14 cellular contexts compared by ENCODE assay signal in genomic region chr5:134549714-134550113, GRCh38.
DNase-seq lines count a peak whose midpoint lies in the region; ATAC-seq and TF ChIP-seq lines count a peak whose summit lies in the region.
"Had no signal": no experiment of that assay in that cellular context is flagged by ENCODE, and none has a peak within 500 bp of the region (broad histone marks: within the 10 kb centered on the region; RNA-seq: fewer than 3 reads in every experiment).

No MANE protein-coding gene starts in this region.

- H3K9ac ChIP-seq in OCI-LY3 (ENCODE audit: low read length) = peak overlapping the region; percentile 56; the same call in 1 of the 2 replicates

- H3K4me3 ChIP-seq in OCI-LY3 (ENCODE audit: low read length) (no peak overlapping the region), HAP-1 (no peak overlapping the region)
- H3K4me3 ChIP-seq: tibial nerve had no signal

- no peak for DNase-seq in activated naive CD4-positive, alpha-beta T cell treated with anti-CD3 and anti-CD28 coated beads, Interleukin-2, amount 10 ng/mL, durations not matched to agents 7 days and 5 days
- DNase-seq in effector memory CD8-positive, alpha-beta T cell = no peak
- peak; percentile 47 for DNase-seq in stimulated activated naive CD8-positive, alpha-beta T cell treated with anti-CD3 and anti-CD28 coated beads, Interleukin-15, Interleukin-2, amounts not matched to agents 100 U/mL and 50 U/mL, for 24 hours
- no peak for DNase-seq in COR-L47 (lab: John Stamatoyannopoulos, UW)
- DNase-seq in HAP-1 (ENCODE audit: low spot score in 2 of 2) = no peak
- DNase-seq: activated effector memory CD4-positive, alpha-beta T cell treated with anti-CD3 and anti-CD28 coated beads, Interleukin-2, amount 50 U/mL, for 16 hours; AML-193; NCI-H2107; retina had no signal

- no peaks in the 10 kb centered on the region for H3K9me3 Mint-ChIP-seq in activated naive CD4-positive, alpha-beta T cell treated with anti-CD3 and anti-CD28 coated beads, Interleukin-2, amount 50 U/mL, for 24 hours
- H3K9me3 Mint-ChIP-seq in activated naive CD4-positive, alpha-beta T cell treated with anti-CD3 and anti-CD28 coated beads, Interleukin-2, amount 10 ng/mL, durations not matched to agents 7 days and 5 days = no peaks in the 10 kb centered on the region
- no peaks in the 10 kb centered on the region for H3K9me3 Mint-ChIP-seq in effector memory CD8-positive, alpha-beta T cell
- H3K9me3 Mint-ChIP-seq: WTC11 had no signal

- H3K27me3 ChIP-seq in OCI-LY3 (ENCODE audit: low read depth, low read length) (no peaks in the 10 kb centered on the region), HAP-1 (ENCODE audit: low read depth) (no peaks in the 10 kb centered on the region)
- H3K27me3 ChIP-seq: tibial nerve had no signal

- H3K36me3 Mint-ChIP-seq in activated naive CD4-positive, alpha-beta T cell treated with anti-CD3 and anti-CD28 coated beads, Interleukin-2, amount 50 U/mL, for 24 hours = peaks cover 6% of the 10 kb centered on the region
- peaks cover 42% of the 10 kb centered on the region for H3K36me3 Mint-ChIP-seq in activated naive CD4-positive, alpha-beta T cell treated with anti-CD3 and anti-CD28 coated beads, Interleukin-2, amount 10 ng/mL, durations not matched to agents 7 days and 5 days
- peaks cover 69% of the 10 kb centered on the region for H3K36me3 Mint-ChIP-seq in effector memory CD8-positive, alpha-beta T cell (ENCODE audit: insufficient read depth)

- peak overlapping the region; percentile 62 for H3K27ac Mint-ChIP-seq in activated naive CD4-positive, alpha-beta T cell treated with anti-CD3 and anti-CD28 coated beads, Interleukin-2, amount 50 U/mL, for 24 hours
- no peak overlapping the region for H3K27ac Mint-ChIP-seq in activated naive CD4-positive, alpha-beta T cell treated with anti-CD3 and anti-CD28 coated beads, Interleukin-2, amount 10 ng/mL, durations not matched to agents 7 days and 5 days
- H3K27ac Mint-ChIP-seq in effector memory CD8-positive, alpha-beta T cell = peak overlapping the region; percentile 54 to 71

- no peak for ATAC-seq in effector memory CD8-positive, alpha-beta T cell (replicated peaks)
- peak; percentile 78 for ATAC-seq in stimulated activated naive CD8-positive, alpha-beta T cell treated with anti-CD3 and anti-CD28 coated beads, Interleukin-15, Interleukin-2, amounts not matched to agents 100 U/mL and 50 U/mL, for 24 hours
- ATAC-seq in HG03025 (IDR thresholded peaks at IDR 0.05; ENCODE audit: low FRiP score, unreplicated experiment) = no peak
- ATAC-seq: WTC11 had no signal

- H3K27ac ChIP-seq in OCI-LY3 (ENCODE audit: low read length) = peak overlapping the region; percentile 100

- no peak for TF ChIP-seq CTCF in OCI-LY3 (IDR thresholded peaks at IDR 0.05; ENCODE audit: low read depth, low read length)

- no peaks in the 10 kb centered on the region for H3K27me3 Mint-ChIP-seq in activated naive CD4-positive, alpha-beta T cell treated with anti-CD3 and anti-CD28 coated beads, Interleukin-2, amount 50 U/mL, for 24 hours
- no peaks in the 10 kb centered on the region for H3K27me3 Mint-ChIP-seq in activated naive CD4-positive, alpha-beta T cell treated with anti-CD3 and anti-CD28 coated beads, Interleukin-2, amount 10 ng/mL, durations not matched to agents 7 days and 5 days
- no peaks in the 10 kb centered on the region for H3K27me3 Mint-ChIP-seq in effector memory CD8-positive, alpha-beta T cell

- peaks cover 96% of the 10 kb centered on the region for H3K4me1 ChIP-seq in OCI-LY3 (ENCODE audit: low read length)
- H3K4me1 ChIP-seq in HAP-1 = no peaks in the 10 kb centered on the region

- H3K4me1 Mint-ChIP-seq in activated naive CD4-positive, alpha-beta T cell treated with anti-CD3 and anti-CD28 coated beads, Interleukin-2, amount 50 U/mL, for 24 hours = peaks cover 64% of the 10 kb centered on the region
- H3K4me1 Mint-ChIP-seq in activated naive CD4-positive, alpha-beta T cell treated with anti-CD3 and anti-CD28 coated beads, Interleukin-2, amount 10 ng/mL, durations not matched to agents 7 days and 5 days = peaks cover 28% of the 10 kb centered on the region
- peaks cover 52 to 54% of the 10 kb centered on the region in 2 donors for H3K4me1 Mint-ChIP-seq in effector memory CD8-positive, alpha-beta T cell (ENCODE audit: low read depth in 2 of 2)

- H2AFZ ChIP-seq in OCI-LY3 (ENCODE audit: low read depth, low read length) = no peak overlapping the region

- no peak overlapping the region for H3K4me3 Mint-ChIP-seq in activated naive CD4-positive, alpha-beta T cell treated with anti-CD3 and anti-CD28 coated beads, Interleukin-2, amount 50 U/mL, for 24 hours
- no peak overlapping the region for H3K4me3 Mint-ChIP-seq in activated naive CD4-positive, alpha-beta T cell treated with anti-CD3 and anti-CD28 coated beads, Interleukin-2, amount 10 ng/mL, durations not matched to agents 7 days and 5 days
- H3K4me3 Mint-ChIP-seq in effector memory CD8-positive, alpha-beta T cell = no peak overlapping the region
- H3K4me3 Mint-ChIP-seq: WTC11 had no signal

- in situ Hi-C loops in HAP-1 (cut with MboI; ENCODE audit: low sequenced_read_pairs) = no loop called here

- no peaks in the 10 kb centered on the region for H4K20me1 ChIP-seq in OCI-LY3 (ENCODE audit: insufficient read depth, low read length)

- peaks cover 68% of the 10 kb centered on the region for H3K79me2 ChIP-seq in OCI-LY3 (ENCODE audit: low read length)

- CTCF ChIA-PET in activated naive CD4-positive, alpha-beta T cell treated with anti-CD3 and anti-CD28 coated beads, Interleukin-2, amount 10 ng/mL, durations not matched to agents 7 days and 5 days (lab: Charles Lee) = no interaction called here

- no peaks in the 10 kb centered on the region for H3K9me3 ChIP-seq in OCI-LY3 (ENCODE audit: insufficient read depth, low read length)
- no peaks in the 10 kb centered on the region for H3K9me3 ChIP-seq in HAP-1
- H3K9me3 ChIP-seq: tibial nerve had no signal

- peaks cover 45% of the 10 kb centered on the region for H3K36me3 ChIP-seq in OCI-LY3 (replicated peaks; ENCODE audit: low read depth, low read length)
- H3K36me3 ChIP-seq in HAP-1 (replicated peaks) = peaks cover 10% of the 10 kb centered on the region; the same call in 1 of the 2 replicates

- H3K4me2 ChIP-seq in OCI-LY3 (ENCODE audit: low read length) = peak overlapping the region; percentile 45
